16 cellular contexts compared by ENCODE assay signal in the genomic region with DNA sequence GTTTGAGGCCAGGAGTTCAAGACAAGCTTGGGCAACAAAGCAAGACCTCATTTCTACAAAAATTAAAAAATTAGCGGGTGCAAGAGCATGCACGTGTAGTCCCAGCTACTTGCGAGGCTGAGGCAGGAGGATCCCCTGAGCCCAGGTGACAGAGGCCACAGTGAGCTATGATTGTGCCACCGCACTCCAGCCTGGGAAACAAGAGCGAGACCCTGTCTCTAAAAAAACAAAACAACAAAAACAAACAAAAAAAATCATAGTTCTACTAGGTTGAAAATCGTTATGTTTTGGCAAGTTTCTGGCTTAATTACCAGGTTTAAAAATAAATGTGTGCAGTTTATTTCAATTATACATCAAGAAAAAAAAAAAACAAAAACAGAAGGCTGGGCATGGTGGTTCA. TPM values are rescaled to one million over a fixed set of nuclear protein-coding genes. Genes with fewer than 3 reads are reported as not detected.
DNase-seq lines count a peak whose midpoint lies in the region; ATAC-seq and TF ChIP-seq lines count a peak whose summit lies in the region.
"Had no signal": no experiment of that assay in that cellular context is flagged by ENCODE, and none has a peak within 500 bp of the region (broad histone marks: within the 10 kb centered on the region; RNA-seq: fewer than 3 reads in every experiment).

No MANE protein-coding gene starts in this region.

- no peak overlapping the region for H4K8ac ChIP-seq in IMR-90 (ENCODE audit: low read depth in 2 of 2, low read length in 2 of 2)

- TF ChIP-seq POLR2A in IMR-90 (IDR thresholded peaks at IDR 0.05; ENCODE audit: low read depth, low read length): 0 out of 2 replicates have a peak, but pooled peaks have one; percentile 8

- H4K20me1 ChIP-seq in IMR-90 (ENCODE audit: insufficient read depth, low read length): peaks cover 73% of the 10 kb centered on the region

- peaks cover 5 to 58% of the 10 kb centered on the region in 2 experiments; a peak in 3 of 4 replicates for H3K79me1 ChIP-seq in IMR-90 (ENCODE audit: low read depth in 1 of 2, low read length in 2 of 2)

- H2BK20ac ChIP-seq in IMR-90 (ENCODE audit: low read depth, low read length): no peak overlapping the region

- no peak overlapping the region for H3K56ac ChIP-seq in IMR-90 (ENCODE audit: extremely low read depth, insufficient read depth, low read length)

- H3K4ac ChIP-seq in IMR-90 (ENCODE audit: low read depth, low read length): no peak overlapping the region

- H2AFZ ChIP-seq in IMR-90 (replicated peaks; ENCODE audit: low read length, poor library complexity): no peak overlapping the region

- H2AK9ac ChIP-seq in IMR-90 (replicated peaks; ENCODE audit: low read depth, low read length, poor library complexity): no peak overlapping the region

- H3K4me3 ChIP-seq in CD4-positive, alpha-beta memory T cell (ENCODE audit: low read length in 2 of 2): no peak overlapping the region
- no peak overlapping the region for H3K4me3 ChIP-seq in IMR-90 (ENCODE audit: insufficient read depth, low read depth, low read length)
- H3K4me3 ChIP-seq: SJCRH30 had no signal

- H3K18ac ChIP-seq in IMR-90 (ENCODE audit: low read depth, low read length): no peak overlapping the region

- ATAC-seq in IMR-90 (ENCODE audit: low read depth) (no peak), natural killer cell (no peak), HG03432 (IDR thresholded peaks at IDR 0.05; ENCODE audit: unreplicated experiment) (no peak), GM18498 (IDR thresholded peaks at IDR 0.05; ENCODE audit: unreplicated experiment) (no peak)
- ATAC-seq: activated CD4-positive, CD25-positive, alpha-beta regulatory T cell treated with anti-CD3 and anti-CD28 coated beads, Interleukin-2, amount 50 U/mL, for 24 hours; foreskin keratinocyte had no signal

- H3K14ac ChIP-seq in IMR-90 (replicated peaks; ENCODE audit: low read depth, low read length): no peak overlapping the region

- H3K4me3 Mint-ChIP-seq in CD4-positive, alpha-beta memory T cell: peak overlapping the region in 7 of 8 donors; percentile 17 to 71 (median 62)
- H3K4me3 Mint-ChIP-seq in activated naive CD8-positive, alpha-beta T cell: peak overlapping the region; percentile 94
- peak overlapping the region; percentile 58 for H3K4me3 Mint-ChIP-seq in natural killer cell

- H3K4me2 ChIP-seq in IMR-90 (ENCODE audit: low read depth, low read length): no peak overlapping the region; the same call in 1 of the 2 replicates

- H3K36me3 Mint-ChIP-seq in CD4-positive, alpha-beta memory T cell: peaks cover 15 to 57% of the 10 kb centered on the region in 2 donors
- H3K36me3 Mint-ChIP-seq in activated naive CD8-positive, alpha-beta T cell: peaks cover 11% of the 10 kb centered on the region
- H3K36me3 Mint-ChIP-seq in natural killer cell: peaks cover 10% of the 10 kb centered on the region

- POLR2A ChIA-PET in CD4-positive, alpha-beta memory T cell (lab: Charles Lee; ENCODE audit: partially characterized antibody): interaction anchor here (1.1 kb wide), 1 partner anchor 297 kb away, joined by 4 read pairs; no protein-coding TSS in a partner anchor
- POLR2A ChIA-PET in IMR-90 (lab: Charles Lee; ENCODE audit: unreplicated experiment): no interaction called here

- H3K9me3 Mint-ChIP-seq in CD4-positive, alpha-beta memory T cell: peaks cover 0 to 5% (median 0%) of the 10 kb centered on the region in 8 donors
- H3K9me3 Mint-ChIP-seq in activated naive CD8-positive, alpha-beta T cell (ENCODE audit: low read depth): no peaks in the 10 kb centered on the region
- H3K9me3 Mint-ChIP-seq in natural killer cell: no peaks in the 10 kb centered on the region

- H3K27me3 ChIP-seq in CD4-positive, alpha-beta memory T cell (ENCODE audit: insufficient read depth, low read length): no peaks in the 10 kb centered on the region
- no peaks in the 10 kb centered on the region for H3K27me3 ChIP-seq in IMR-90 (ENCODE audit: control insufficient read depth, insufficient read depth, low read length)
- H3K27me3 ChIP-seq: dorsolateral prefrontal cortex, foreskin keratinocyte, SJCRH30, tibial artery had no signal

- H2AK5ac ChIP-seq in IMR-90 (ENCODE audit: low read depth, low read length): no peak overlapping the region

- H4K5ac ChIP-seq in IMR-90 (ENCODE audit: low read depth, low read length): no peak overlapping the region

- WGBS in IMR-90 (ENCODE audit: extremely low coverage in 2 of 2, insufficient read length in 1 of 2), 2 experiments: no CpG with 5 or more reads among the region's 6 CpGs

- no peak overlapping the region for H3K9ac ChIP-seq in IMR-90 (ENCODE audit: low read depth, low read length)

- H3K9me3 ChIP-seq in CD4-positive, alpha-beta memory T cell (ENCODE audit: control insufficient read depth in 1 of 2, low read length in 2 of 2): no peaks in the 10 kb centered on the region
- no peaks in the 10 kb centered on the region for H3K9me3 ChIP-seq in IMR-90 (ENCODE audit: control insufficient read depth, insufficient read depth, low read length)
- H3K9me3 ChIP-seq: SJCRH30, tibial artery had no signal

- H3K36me3 ChIP-seq in CD4-positive, alpha-beta memory T cell (ENCODE audit: insufficient read depth, low read length): peaks cover 16% of the 10 kb centered on the region
- peaks cover 17% of the 10 kb centered on the region for H3K36me3 ChIP-seq in IMR-90 (ENCODE audit: control insufficient read depth, insufficient read depth, low read length)

- H3K27me3 Mint-ChIP-seq in CD4-positive, alpha-beta memory T cell: no peaks in the 10 kb centered on the region
- no peaks in the 10 kb centered on the region for H3K27me3 Mint-ChIP-seq in activated naive CD8-positive, alpha-beta T cell
- no peaks in the 10 kb centered on the region for H3K27me3 Mint-ChIP-seq in natural killer cell (ENCODE audit: low read depth in 2 of 2)

- in situ Hi-C loops in IMR-90 (cut with MboI; ENCODE audit: low sequenced_read_pairs): no loop called here

- DNase-seq in CD4-positive, alpha-beta memory T cell: no peak
- DNase-seq in IMR-90 (no peak), natural killer cell (no peak), NCI-H128 (lab: John Stamatoyannopoulos, UW; ENCODE audit: unreplicated experiment) (no peak), SKM-1 (lab: John Stamatoyannopoulos, UW; ENCODE audit: unreplicated experiment) (no peak)
- DNase-seq: amniotic stem cell, dorsolateral prefrontal cortex, foreskin keratinocyte, NCI-H1417 treated with DMSO at 0.1 percent for 48 hours, NCI-H524, SJCRH30, tibial artery had no signal

- H4K91ac ChIP-seq in IMR-90 (ENCODE audit: insufficient read depth, low read depth, low read length): no peak overlapping the region

- H3K23ac ChIP-seq in IMR-90 (ENCODE audit: low read depth, low read length): no peak overlapping the region; the same call in 1 of the 2 replicates

- no peak overlapping the region for H2BK15ac ChIP-seq in IMR-90 (ENCODE audit: low read depth, low read length)

- H3K27ac Mint-ChIP-seq in CD4-positive, alpha-beta memory T cell: peak overlapping the region in 6 of 7 donors; percentile 9 to 78 (median 54)
- H3K27ac Mint-ChIP-seq in activated naive CD8-positive, alpha-beta T cell: peak overlapping the region; percentile 91
- H3K27ac Mint-ChIP-seq in natural killer cell: peak overlapping the region; percentile 48 to 95

- dilution Hi-C loops in IMR-90 (cut with HindIII; ENCODE audit: low sequenced_read_pairs, unreplicated experiment): no loop called here

- peaks cover 44 to 72% (median 57%) of the 10 kb centered on the region in 4 donors for H3K4me1 Mint-ChIP-seq in CD4-positive, alpha-beta memory T cell
- H3K4me1 Mint-ChIP-seq in activated naive CD8-positive, alpha-beta T cell (ENCODE audit: low read depth): peaks cover 64% of the 10 kb centered on the region
- H3K4me1 Mint-ChIP-seq in natural killer cell: peaks cover 65 to 74% of the 10 kb centered on the region in 2 donors

- peaks cover 68% of the 10 kb centered on the region for H3K4me1 ChIP-seq in CD4-positive, alpha-beta memory T cell (ENCODE audit: insufficient read depth, low read length)
- H3K4me1 ChIP-seq in IMR-90 (ENCODE audit: control insufficient read depth, insufficient read depth, low read length): peaks cover 7% of the 10 kb centered on the region

- no peak overlapping the region for H3K27ac ChIP-seq in CD4-positive, alpha-beta memory T cell (ENCODE audit: low read depth, low read length)
- H3K27ac ChIP-seq in IMR-90 (ENCODE audit: insufficient read depth, low read length): no peak overlapping the region
- H3K27ac ChIP-seq: foreskin keratinocyte, SJCRH30, tibial artery had no signal

- TF ChIP-seq CTCF in IMR-90 (conservative IDR thresholded peaks at IDR 0.05; ENCODE audit: low read depth, low read length) (no peak), natural killer cell (IDR thresholded peaks at IDR 0.05) (no peak)

- CTCF ChIA-PET in CD4-positive, alpha-beta memory T cell (lab: Charles Lee; ENCODE audit: partially characterized antibody): interaction anchor here (2.0 kb wide), 1 partner anchor 20 kb away, joined by 9 read pairs; no protein-coding TSS in a partner anchor
- CTCF ChIA-PET in IMR-90 (lab: Yijun Ruan, JAX): interaction anchor here (0.6 kb wide), 1 partner anchor 126 kb away, joined by 4 read pairs; no protein-coding TSS in a partner anchor

- no TSS peak for BruUV-seq in IMR-90 (replicated peaks; lab: Mats Ljungman, UMichigan)

- intact Hi-C loops in CD4-positive, alpha-beta memory T cell (cut with micrococcal nuclease): no loop called here
- intact Hi-C loops in IMR-90 (cut with micrococcal nuclease): no loop called here
- intact Hi-C loops in natural killer cell (cut with micrococcal nuclease): no loop called here

- peaks cover 18% of the 10 kb centered on the region for H3K9me1 ChIP-seq in IMR-90 (ENCODE audit: insufficient read depth, low read length)

- no peak overlapping the region for H2BK120ac ChIP-seq in IMR-90 (ENCODE audit: low read depth, low read length)

- no peak for TF ChIP-seq RAD21 in IMR-90 (IDR thresholded peaks at IDR 0.05; ENCODE audit: low read length)

- H2BK5ac ChIP-seq in IMR-90 (ENCODE audit: low read depth, low read length, poor library complexity, severe bottlenecking): no peak overlapping the region

TF ChIP-seq in IMR-90, 13 proteins besides CTCF, POLR2A, EP300 and RAD21 (continues in another document):
- TF ChIP-seq MAFK (IDR thresholded peaks at IDR 0.05; ENCODE audit: low read depth, low read length): no peak
- no peak for TF ChIP-seq FOS (IDR thresholded peaks at IDR 0.05; ENCODE audit: low read depth, low read length)

RNA-seq across cellular contexts. Expression of gene EIF2S2, which starts 2.6 kb away (rescaled TPM):
- total RNA-seq in CD4-positive, alpha-beta memory T cell: 10 to 100 TPM; 52.2 to 53.1 TPM
- 10 to 100 TPM; 26.3 to 34.0 TPM for polyA plus RNA-seq in CD4-positive, alpha-beta memory T cell
- total RNA-seq in IMR-90 (2012; rRNA removed) (66.9 and 84.7 TPM in 2 replicates), natural killer cell (10 to 100 TPM; 17.6 to 20.0 (median 17.6) TPM)
- polyA plus RNA-seq in IMR-90 (2012; rRNA removed): 56.7 and 61.7 TPM in 2 replicates
- 16.0 and 24.6 TPM in 2 replicates for polyA plus RNA-seq in IMR-90 (2012; cell fraction: cytosol; rRNA removed)
- 3.4 and 29.4 TPM in 2 replicates for polyA plus RNA-seq in IMR-90 (2012; cell fraction: nucleus; rRNA removed; ENCODE audit: low replicate concordance)
